1 cellular context compared by ENCODE assay signal in genomic region chr4:101711590-101712255, GRCh38.
TF ChIP-seq lines count a peak whose summit lies in the region.

No MANE protein-coding gene starts in this region.

TF ChIP-seq in SK-N-SH, 30 proteins besides CTCF, POLR2A, EP300 and RAD21 (continued from another document):
- TF ChIP-seq ELF1 (IDR thresholded peaks at IDR 0.05) (no peak), POLR2AphosphoS5 (IDR thresholded peaks at IDR 0.05; ENCODE audit: low read depth, low read length) (no peak), SIN3A (IDR thresholded peaks at IDR 0.05; ENCODE audit: borderline replicate concordance, low read depth, low read length) (no peak), RXRA (IDR thresholded peaks at IDR 0.05; ENCODE audit: borderline replicate concordance, low read depth) (no peak), RCOR1 (IDR thresholded peaks at IDR 0.05; ENCODE audit: low read length) (peak; percentile 33; the same call in 1 of the 2 replicates), YY1 (IDR thresholded peaks at IDR 0.05; ENCODE audit: low read depth) (no peak), JUND (IDR thresholded peaks at IDR 0.05) (peak; percentile 56), FOSL2 (IDR thresholded peaks at IDR 0.05; ENCODE audit: borderline replicate concordance, low read depth) (peak; percentile 24; the same call in 1 of the 2 replicates), FOXJ3 (CRISPR knock-in tag; IDR thresholded peaks at IDR 0.05) (no peak), GATA2 (CRISPR knock-in tag; IDR thresholded peaks at IDR 0.05) (no peak), GABPA (IDR thresholded peaks at IDR 0.05; ENCODE audit: low read depth) (no peak), CHD2 (IDR thresholded peaks at IDR 0.05; ENCODE audit: low read length, partially characterized antibody) (no peak)
- TF ChIP-seq, protein P1, sequence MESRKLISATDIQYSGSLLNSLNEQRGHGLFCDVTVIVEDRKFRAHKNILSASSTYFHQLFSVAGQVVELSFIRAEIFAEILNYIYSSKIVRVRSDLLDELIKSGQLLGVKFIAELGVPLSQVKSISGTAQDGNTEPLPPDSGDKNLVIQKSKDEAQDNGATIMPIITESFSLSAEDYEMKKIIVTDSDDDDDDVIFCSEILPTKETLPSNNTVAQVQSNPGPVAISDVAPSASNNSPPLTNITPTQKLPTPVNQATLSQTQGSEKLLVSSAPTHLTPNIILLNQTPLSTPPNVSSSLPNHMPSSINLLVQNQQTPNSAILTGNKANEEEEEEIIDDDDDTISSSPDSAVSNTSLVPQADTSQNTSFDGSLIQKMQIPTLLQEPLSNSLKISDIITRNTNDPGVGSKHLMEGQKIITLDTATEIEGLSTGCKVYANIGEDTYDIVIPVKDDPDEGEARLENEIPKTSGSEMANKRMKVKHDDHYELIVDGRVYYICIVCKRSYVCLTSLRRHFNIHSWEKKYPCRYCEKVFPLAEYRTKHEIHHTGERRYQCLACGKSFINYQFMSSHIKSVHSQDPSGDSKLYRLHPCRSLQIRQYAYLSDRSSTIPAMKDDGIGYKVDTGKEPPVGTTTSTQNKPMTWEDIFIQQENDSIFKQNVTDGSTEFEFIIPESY (IDR thresholded peaks at IDR 0.05; ENCODE audit: borderline replicate concordance, low read depth): no peak
- TF ChIP-seq, protein P2, sequence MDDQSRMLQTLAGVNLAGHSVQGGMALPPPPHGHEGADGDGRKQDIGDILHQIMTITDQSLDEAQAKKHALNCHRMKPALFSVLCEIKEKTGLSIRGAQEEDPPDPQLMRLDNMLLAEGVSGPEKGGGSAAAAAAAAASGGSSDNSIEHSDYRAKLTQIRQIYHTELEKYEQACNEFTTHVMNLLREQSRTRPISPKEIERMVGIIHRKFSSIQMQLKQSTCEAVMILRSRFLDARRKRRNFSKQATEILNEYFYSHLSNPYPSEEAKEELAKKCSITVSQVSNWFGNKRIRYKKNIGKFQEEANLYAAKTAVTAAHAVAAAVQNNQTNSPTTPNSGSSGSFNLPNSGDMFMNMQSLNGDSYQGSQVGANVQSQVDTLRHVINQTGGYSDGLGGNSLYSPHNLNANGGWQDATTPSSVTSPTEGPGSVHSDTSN (IDR thresholded peaks at IDR 0.05): peak; percentile 49
- TF ChIP-seq, protein P3, sequence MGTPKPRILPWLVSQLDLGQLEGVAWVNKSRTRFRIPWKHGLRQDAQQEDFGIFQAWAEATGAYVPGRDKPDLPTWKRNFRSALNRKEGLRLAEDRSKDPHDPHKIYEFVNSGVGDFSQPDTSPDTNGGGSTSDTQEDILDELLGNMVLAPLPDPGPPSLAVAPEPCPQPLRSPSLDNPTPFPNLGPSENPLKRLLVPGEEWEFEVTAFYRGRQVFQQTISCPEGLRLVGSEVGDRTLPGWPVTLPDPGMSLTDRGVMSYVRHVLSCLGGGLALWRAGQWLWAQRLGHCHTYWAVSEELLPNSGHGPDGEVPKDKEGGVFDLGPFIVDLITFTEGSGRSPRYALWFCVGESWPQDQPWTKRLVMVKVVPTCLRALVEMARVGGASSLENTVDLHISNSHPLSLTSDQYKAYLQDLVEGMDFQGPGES (IDR thresholded peaks at IDR 0.05; ENCODE audit: low read depth, low read length): no peak
- TF ChIP-seq, protein P4, sequence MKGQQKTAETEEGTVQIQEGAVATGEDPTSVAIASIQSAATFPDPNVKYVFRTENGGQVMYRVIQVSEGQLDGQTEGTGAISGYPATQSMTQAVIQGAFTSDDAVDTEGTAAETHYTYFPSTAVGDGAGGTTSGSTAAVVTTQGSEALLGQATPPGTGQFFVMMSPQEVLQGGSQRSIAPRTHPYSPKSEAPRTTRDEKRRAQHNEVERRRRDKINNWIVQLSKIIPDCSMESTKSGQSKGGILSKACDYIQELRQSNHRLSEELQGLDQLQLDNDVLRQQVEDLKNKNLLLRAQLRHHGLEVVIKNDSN (IDR thresholded peaks at IDR 0.05; ENCODE audit: borderline replicate concordance, low read depth): no peak
